In genomic region chr1:85584264-85584781, GRCh38 we compare ENCODE assay signal across 10 cellular contexts. TPM values are rescaled to one million over a fixed set of nuclear protein-coding genes. Genes with fewer than 3 reads are reported as not detected.
A peak's percentile ranks its signal among the peaks of the same experiment; 100 is the strongest.
DNase-seq lines count a peak whose midpoint lies in the region; ATAC-seq and TF ChIP-seq lines count a peak whose summit lies in the region.
"Had no signal": no experiment of that assay in that cellular context is flagged by ENCODE, and none has a peak within 500 bp of the region (broad histone marks: within the 10 kb centered on the region; RNA-seq: fewer than 3 reads in every experiment).

No MANE protein-coding gene starts in this region.

- H3K27ac Mint-ChIP-seq in activated T-helper 17 cell treated with anti-CD3 and anti-CD28 coated beads, Interleukin-2, amount 50 U/mL, for 72 hours: no peak overlapping the region
- no peak overlapping the region for H3K27ac Mint-ChIP-seq in activated T-cell treated with anti-CD3 and anti-CD28 coated beads, Interleukin-2, amount 50 U/mL, for 72 hours

- H3K9me3 Mint-ChIP-seq in activated T-helper 17 cell treated with anti-CD3 and anti-CD28 coated beads, Interleukin-2, amount 50 U/mL, for 72 hours: peaks cover 4% of the 10 kb centered on the region
- no peaks in the 10 kb centered on the region for H3K9me3 Mint-ChIP-seq in activated T-cell treated with anti-CD3 and anti-CD28 coated beads, Interleukin-2, amount 50 U/mL, for 72 hours

- no peak for ATAC-seq in activated T-helper 17 cell treated with anti-CD3 and anti-CD28 coated beads, Interleukin-2, amount 50 U/mL, for 72 hours (replicated peaks)
- no peak for ATAC-seq in activated T-cell treated with anti-CD3 and anti-CD28 coated beads, Interleukin-2, amount 50 U/mL, for 72 hours (replicated peaks in 1 of 2)

- peaks cover 5% of the 10 kb centered on the region for H3K27me3 ChIP-seq in iPS-18a (ENCODE audit: control insufficient read depth, insufficient read depth, low read length)
- H3K27me3 ChIP-seq in tibial artery: no peaks in the 10 kb centered on the region

- TF ChIP-seq CTCF in HFF-Myc (IDR thresholded peaks at IDR 0.05; ENCODE audit: low read depth, low read length, missing control alignments) (no peak), tibial artery (IDR thresholded peaks at IDR 0.05) (no peak)

- H3K4me1 ChIP-seq in iPS-18a (ENCODE audit: control insufficient read depth, low read depth, low read length) (peaks cover 44% of the 10 kb centered on the region), tibial artery (peaks cover 0 to 46% (median 10%) of the 10 kb centered on the region in 4 donors)

- peaks cover 5% of the 10 kb centered on the region for H3K36me3 Mint-ChIP-seq in activated T-helper 17 cell treated with anti-CD3 and anti-CD28 coated beads, Interleukin-2, amount 50 U/mL, for 72 hours (ENCODE audit: low read depth)
- H3K36me3 Mint-ChIP-seq in activated T-cell treated with anti-CD3 and anti-CD28 coated beads, Interleukin-2, amount 50 U/mL, for 72 hours (ENCODE audit: insufficient read depth in 2 of 2): peaks cover 2% of the 10 kb centered on the region in 2 donors

- H3K9ac ChIP-seq in iPS-18a (ENCODE audit: low read length): no peak overlapping the region

- H3K4me1 Mint-ChIP-seq in activated T-helper 17 cell treated with anti-CD3 and anti-CD28 coated beads, Interleukin-2, amount 50 U/mL, for 72 hours: peaks cover 7% of the 10 kb centered on the region
- H3K4me1 Mint-ChIP-seq in activated T-cell treated with anti-CD3 and anti-CD28 coated beads, Interleukin-2, amount 50 U/mL, for 72 hours (ENCODE audit: low read depth): peaks cover 26% of the 10 kb centered on the region

- H3K36me3 ChIP-seq in iPS-18a (ENCODE audit: control insufficient read depth, low read depth, low read length) (peaks cover 22% of the 10 kb centered on the region), tibial artery (peaks cover 10 to 25% (median 18%) of the 10 kb centered on the region in 3 donors)

- peak overlapping the region; percentile 49 for H3K27ac ChIP-seq in iPS-18a (ENCODE audit: low read length)
- peak overlapping the region; percentile 99 for H3K27ac ChIP-seq in tibial artery

- H3K9me3 ChIP-seq in iPS-18a (ENCODE audit: control insufficient read depth, low read depth, low read length): no peaks in the 10 kb centered on the region
- H3K9me3 ChIP-seq in tibial artery: no peaks in the 10 kb centered on the region

- peaks cover 41% of the 10 kb centered on the region for H3K27me3 Mint-ChIP-seq in activated T-helper 17 cell treated with anti-CD3 and anti-CD28 coated beads, Interleukin-2, amount 50 U/mL, for 72 hours
- peaks cover 57% of the 10 kb centered on the region for H3K27me3 Mint-ChIP-seq in activated T-cell treated with anti-CD3 and anti-CD28 coated beads, Interleukin-2, amount 50 U/mL, for 72 hours (ENCODE audit: low read depth)

- intact Hi-C loops in tibial artery (cut with DNase I; ENCODE audit: low total_unique reads): loop anchor here (10.0 kb wide), 1 partner anchor 120 kb away; the partner anchor contains the start of gene ZNHIT6

- H3K4me3 Mint-ChIP-seq in activated T-helper 17 cell treated with anti-CD3 and anti-CD28 coated beads, Interleukin-2, amount 50 U/mL, for 72 hours: no peak overlapping the region
- no peak overlapping the region for H3K4me3 Mint-ChIP-seq in activated T-cell treated with anti-CD3 and anti-CD28 coated beads, Interleukin-2, amount 50 U/mL, for 72 hours

- H3K4me3 ChIP-seq in HFF-Myc (replicated peaks; ENCODE audit: low read depth, low read length) (peak overlapping the region; percentile 95; the same call in 1 of the 2 replicates), iPS-18a (ENCODE audit: low read length) (peak overlapping the region; percentile 10), tibial artery (peak overlapping the region; percentile 85 to 91)

- DNase-seq in HFF-Myc (ENCODE audit: extremely low read depth, low read depth) (no peak), amniotic epithelial cell (ENCODE audit: low read depth) (peak; percentile 86), tibial artery (no peak), NCI-H526 treated with DMSO at 0.1 percent for 48 hours (lab: John Stamatoyannopoulos, UW) (no peak), NCI-H187 (lab: John Stamatoyannopoulos, UW) (no peak)
- no peak for DNase-seq in activated T-cell treated with anti-CD3 and anti-CD28 coated beads, Interleukin-2, amount 50 U/mL, for 72 hours
- DNase-seq: activated CD4-positive, alpha-beta T cell treated with anti-CD3 and anti-CD28 coated beads, Interleukin-2, amount 50 U/mL, for 48 hours; NCI-H446 had no signal

RNA-seq across cellular contexts. Expression of gene CCN1, which starts 3.8 kb away (rescaled TPM):
- total RNA-seq in activated T-helper 17 cell treated with anti-CD3 and anti-CD28 coated beads, Interleukin-2, amount 50 U/mL, for 72 hours: not detected
- total RNA-seq in activated T-cell treated with anti-CD3 and anti-CD28 coated beads, Interleukin-2, amount 50 U/mL, for 72 hours: under 1 TPM in 1 of 2 donors, not detected in 1; 0.16 TPM

Comparison
In these comparisons a context has a peak if more than half of its experiments do, and no peak if none do; other contexts are left out.
1. H3K4me3 ChIP-seq: peak in every context shown above with its lines; median percentile 95 in HFF-Myc; 88 in tibial artery; 10 in iPS-18a.